Comparison of ENCODE assay signal across 9 cellular contexts in the genomic region with DNA sequence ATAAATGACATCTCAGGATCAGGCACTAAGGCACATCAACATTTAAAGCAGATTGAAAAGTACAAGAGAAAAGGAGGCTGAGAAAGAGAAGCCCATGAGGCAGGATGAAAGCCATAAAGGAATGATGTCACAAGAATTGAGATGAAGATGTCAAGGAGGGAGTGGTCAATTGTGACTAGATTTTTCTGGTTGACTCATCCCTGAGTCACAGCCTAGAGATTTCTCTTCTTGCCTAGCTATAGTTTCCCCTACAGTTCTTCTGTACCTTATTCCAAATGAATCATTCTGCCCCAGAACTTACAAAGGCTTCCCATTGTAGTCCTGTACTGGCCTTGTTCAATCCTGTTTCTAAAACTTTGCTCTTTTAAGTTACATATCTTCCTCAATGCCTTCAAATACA. TPM values are rescaled to one million over a fixed set of nuclear protein-coding genes. Genes with fewer than 3 reads are reported as not detected.
A peak's percentile ranks its signal among the peaks of the same experiment; 100 is the strongest.
DNase-seq lines count a peak whose midpoint lies in the region; TF ChIP-seq lines count a peak whose summit lies in the region.
"Had no signal": no experiment of that assay in that cellular context is flagged by ENCODE, and none has a peak within 500 bp of the region (broad histone marks: within the 10 kb centered on the region; RNA-seq: fewer than 3 reads in every experiment).

No MANE protein-coding gene starts in this region.

- DNase-seq in activated CD4-positive, alpha-beta T cell treated with anti-CD3 and anti-CD28 coated beads for 24 hours (ENCODE audit: low read depth in 2 of 2) = peak; percentile 10 to 61
- no peak for DNase-seq in activated CD4-positive, alpha-beta T cell treated with anti-CD3 and anti-CD28 coated beads for 1 hour
- DNase-seq in SK-MEL-5 (ENCODE audit: low read depth, low spot score) (peak; percentile 53), esophagus muscularis mucosa (ENCODE audit: extremely low spot score) (no peak), NCI-H748 treated with DMSO at 0.1 percent for 48 hours (lab: John Stamatoyannopoulos, UW) (no peak), head of caudate nucleus (no peak), ovary (no peak)
- peak; percentile 16 for DNase-seq in stimulated activated CD8-positive, alpha-beta memory T cell treated with anti-CD3 and anti-CD28 coated beads, Interleukin-4, amount 100 ng/mL, for 24 hours (ENCODE audit: low read depth)

- H3K4me1 ChIP-seq in esophagus muscularis mucosa (peaks cover 35 to 43% (median 37%) of the 10 kb centered on the region in 4 donors), ovary (ENCODE audit: insufficient read depth) (peaks cover 2% of the 10 kb centered on the region)

- H3K9me3 ChIP-seq in esophagus muscularis mucosa = no peaks in the 10 kb centered on the region
- no peaks in the 10 kb centered on the region for H3K9me3 ChIP-seq in ovary
- H3K9me3 ChIP-seq: BLaER1 had no signal

- TF ChIP-seq POLR2A in esophagus muscularis mucosa (IDR thresholded peaks at IDR 0.05; ENCODE audit: low read depth) (no peak), ovary (IDR thresholded peaks at IDR 0.05) (no peak)

- intact Hi-C loops in esophagus muscularis mucosa (cut with DNase I) = no loop called here
- intact Hi-C loops in head of caudate nucleus (cut with DNase I) = no loop called here
- intact Hi-C loops in ovary (cut with DNase I) = no loop called here

- TF ChIP-seq CTCF in esophagus muscularis mucosa (IDR thresholded peaks at IDR 0.05) (no peak), ovary (IDR thresholded peaks at IDR 0.05) (no peak)

- no peak overlapping the region for H3K4me3 ChIP-seq in esophagus muscularis mucosa
- no peak overlapping the region for H3K4me3 ChIP-seq in ovary
- H3K4me3 ChIP-seq: BLaER1 had no signal

- TF ChIP-seq EP300 in esophagus muscularis mucosa (IDR thresholded peaks at IDR 0.05) = no peak
- TF ChIP-seq EP300 in ovary (IDR thresholded peaks at IDR 0.05) = no peak

- in situ Hi-C loops in SK-MEL-5 (cut with HindIII; ENCODE audit: low pct_unique_long_range_greater_than_20kb, low sequenced_read_pairs) = no loop called here

- H3K36me3 ChIP-seq in esophagus muscularis mucosa (no peaks in the 10 kb centered on the region), ovary (no peaks in the 10 kb centered on the region)
- H3K36me3 ChIP-seq: BLaER1 had no signal

- H3K27me3 ChIP-seq in esophagus muscularis mucosa (no peaks in the 10 kb centered on the region), ovary (no peaks in the 10 kb centered on the region)
- H3K27me3 ChIP-seq: BLaER1 had no signal

- peak overlapping the region; percentile 7 to 35 (median 26) for H3K27ac ChIP-seq in esophagus muscularis mucosa (replicated peaks in 1 of 4)
- H3K27ac ChIP-seq in ovary = no peak overlapping the region
- H3K27ac ChIP-seq: BLaER1 had no signal

RNA-seq across cellular contexts. Expression of gene USP53, which starts 3.4 kb away (rescaled TPM):
- 12.6 and 13.1 TPM in 2 replicates for total RNA-seq in SK-MEL-5 (2014; rRNA removed; shearing (Covaris generic))
- polyA plus RNA-seq in SK-MEL-5 (2015; cell fraction: cytosol; rRNA removed) = 12.1 and 20.1 TPM in 2 replicates
- 30.0 and 36.7 TPM in 2 replicates for polyA plus RNA-seq in SK-MEL-5 (2015; cell fraction: nucleus; rRNA removed)
- total RNA-seq in esophagus muscularis mucosa (100 to 1,000 TPM in 1 of 4 donors, 10 to 100 TPM in 3; 68.1 to 116 (median 78.4) TPM), ovary (10 to 100 TPM; 19.6 to 98.9 (median 21.6) TPM)
- polyA plus RNA-seq in ovary = 10 to 100 TPM; 10.7 to 14.7 TPM

Comparison
In these comparisons a context has a peak if more than half of its experiments do, and no peak if none do; other contexts are left out.
1. DNase-seq: peak in activated CD4-positive, alpha-beta T cell treated with anti-CD3 and anti-CD28 coated beads for 24 hours (2 of 2), SK-MEL-5 (single experiment) and stimulated activated CD8-positive, alpha-beta memory T cell treated with anti-CD3 and anti-CD28 coated beads, Interleukin-4, amount 100 ng/mL, for 24 hours (single experiment); none in activated CD4-positive, alpha-beta T cell treated with anti-CD3 and anti-CD28 coated beads for 1 hour (single experiment), esophagus muscularis mucosa (single experiment), NCI-H748 treated with DMSO at 0.1 percent for 48 hours (single experiment), head of caudate nucleus (0 of 42) and ovary (0 of 5).
2. H3K27ac ChIP-seq: peak in esophagus muscularis mucosa (4 of 4); none in ovary (0 of 2).